9 cellular contexts compared by ENCODE assay signal in the genomic region with DNA sequence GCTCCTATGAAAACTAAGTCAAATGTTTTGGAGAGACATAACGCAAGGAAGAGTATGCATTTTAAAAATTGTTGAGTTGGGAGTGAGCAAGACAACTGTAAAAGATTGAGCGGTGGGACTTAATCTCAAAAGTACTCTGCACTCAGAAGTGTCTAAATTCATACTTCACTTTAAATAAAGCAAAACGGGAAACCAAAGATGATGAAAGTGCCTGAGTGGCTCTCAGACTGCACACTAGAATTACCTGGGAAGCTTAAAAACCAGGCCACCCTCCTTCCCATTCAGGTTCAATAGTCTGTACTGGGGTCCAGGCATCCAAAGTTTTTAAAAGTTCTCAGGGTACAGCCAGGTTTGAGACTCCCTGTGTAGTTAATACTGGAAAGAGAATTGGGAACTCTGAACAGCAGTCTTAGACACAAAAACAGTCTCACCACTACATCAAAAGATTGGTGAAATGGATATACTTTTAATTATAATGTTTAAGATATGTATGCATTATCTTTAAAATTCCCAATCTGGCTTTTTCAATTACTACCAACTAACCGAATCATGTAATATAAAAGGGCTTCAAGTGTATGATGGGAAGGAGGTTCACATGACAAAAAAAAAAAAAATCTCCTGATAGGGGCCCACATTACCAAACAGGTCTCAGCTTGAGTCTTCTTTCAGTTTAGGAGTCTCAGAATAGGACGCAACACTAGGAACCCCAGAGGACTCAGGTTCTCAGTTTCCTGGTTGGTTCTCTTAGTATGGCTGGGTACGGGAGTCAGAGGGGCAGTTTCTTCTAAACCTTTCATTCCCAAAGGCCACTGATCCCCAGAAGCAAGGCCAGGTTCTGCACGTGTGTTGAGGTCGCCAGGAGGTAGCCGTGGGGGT. TPM values are rescaled to one million over a fixed set of nuclear protein-coding genes. Genes with fewer than 3 reads are reported as not detected.
DNase-seq lines count a peak whose midpoint lies in the region; ATAC-seq, FAIRE-seq and TF ChIP-seq lines count a peak whose summit lies in the region.
"Had no signal": no experiment of that assay in that cellular context is flagged by ENCODE, and none has a peak within 500 bp of the region (broad histone marks: within the 10 kb centered on the region; RNA-seq: fewer than 3 reads in every experiment).

No MANE protein-coding gene starts in this region.

- TF ChIP-seq CTCF in GM12878 (IDR thresholded peaks at IDR 0.05 in 2 of 3, conservative IDR thresholded peaks at IDR 0.05 in 1 of 3; ENCODE audit: control insufficient read depth in 2 of 3, extremely low read depth in 1 of 3, insufficient read depth in 1 of 3, low read depth in 3 of 3, low read length in 3 of 3) (no peak), kidney epithelial cell (IDR thresholded peaks at IDR 0.05; ENCODE audit: insufficient read depth, low read length, poor library complexity, severe bottlenecking) (no peak)

- peak; percentile 47 for ATAC-seq in GM12878

- WGBS in GM12878 (ENCODE audit: insufficient coverage, insufficient replicate concordance, low lambda C conversion rate, missing lambda C conversion rate) = 21% methylated on average over 9 of the region's 9 CpGs

- H4K20me1 ChIP-seq in GM12878 (ENCODE audit: control insufficient read depth, insufficient read depth) = no peaks in the 10 kb centered on the region

- H3K36me3 ChIP-seq in GM12878 (ENCODE audit: control insufficient read depth in 2 of 2, insufficient read depth in 2 of 2, low read length in 1 of 2) (peaks cover 0 to 3% of the 10 kb centered on the region in 2 experiments; a peak in 1 of 4 replicates), kidney epithelial cell (ENCODE audit: control insufficient read depth, insufficient read depth, low read length) (no peaks in the 10 kb centered on the region), subcutaneous abdominal adipose tissue (ENCODE audit: control insufficient read depth in 5 of 5, insufficient read depth in 5 of 5, low read length in 5 of 5) (peaks cover 0 to 3% (median 0%) of the 10 kb centered on the region in 5 donors)

- H3K79me2 ChIP-seq in GM12878 (ENCODE audit: control insufficient read depth, insufficient read depth, low read length) = peaks cover 26% of the 10 kb centered on the region

- RAD21 ChIA-PET in GM12878 (lab: Charles Lee; ENCODE audit: unreplicated experiment) = interaction anchor here (0.6 to 3.7 kb wide), 4 partner anchors 16 to 234 kb away, joined by 3 to 26 read pairs (median 12); a partner anchor contains a TSS

- H3K4me1 ChIP-seq in GM12878 (ENCODE audit: control insufficient read depth, insufficient read depth, low read length) (peaks cover 6% of the 10 kb centered on the region; the same call in 1 of the 2 replicates), subcutaneous abdominal adipose tissue (ENCODE audit: control insufficient read depth in 5 of 5, insufficient read depth in 5 of 5, low read length in 5 of 5) (peaks cover 2 to 33% (median 29%) of the 10 kb centered on the region in 5 donors)

- peak overlapping the region; percentile 82; the same call in 1 of the 2 replicates for H2AFZ ChIP-seq in GM12878 (ENCODE audit: control insufficient read depth, low read depth, low read length)

- TF ChIP-seq POLR2A in GM12878 (IDR thresholded peaks at IDR 0.05; ENCODE audit: low read depth, low read length) = no peak; the same call in 1 of the 2 replicates

- H3K9me3 ChIP-seq in GM12878 (replicated peaks; ENCODE audit: control insufficient read depth, insufficient read depth, low read length) (no peaks in the 10 kb centered on the region), subcutaneous abdominal adipose tissue (ENCODE audit: control insufficient read depth in 5 of 5, low read length in 5 of 5) (no peaks in the 10 kb centered on the region)

- H3K4me3 ChIP-seq in GM12878 (peak overlapping the region; percentile 84), kidney epithelial cell (ENCODE audit: low read depth, low read length) (peak overlapping the region; percentile 63), subcutaneous abdominal adipose tissue (ENCODE audit: low read depth in 1 of 5, low read length in 5 of 5) (peak overlapping the region; percentile 80 to 94 (median 88))

- CTCF ChIA-PET in GM12878 (lab: Yijun Ruan, JAX) = interaction anchor here (3.5 to 3.8 kb wide), 3 partner anchors 11 to 37 kb away, joined by 16 to 36 read pairs (median 20); a partner anchor contains a TSS

- BruUV-seq in GM12878 (replicated peaks; lab: Mats Ljungman, UMichigan) = TSS peak; percentile 71

- DNase-seq in ELR (ENCODE audit: low read depth) (peak; percentile 35), Kasumi-1 (lab: John Stamatoyannopoulos, UW) (peak; percentile 13 to 36), GM12878 (ENCODE audit: low read depth, low spot score) (no peak), kidney epithelial cell (ENCODE audit: low read depth) (no peak), RPMI8226 (no peak), NCI-H345 treated with DMSO at 0.1 percent for 48 hours (lab: John Stamatoyannopoulos, UW; ENCODE audit: unreplicated experiment) (no peak), activated gamma-delta T cell (lab: John Stamatoyannopoulos, UW) (no peak)

- in situ Hi-C loops in GM12878 (cut with MboI) = no loop called here

- no peak for TF ChIP-seq RAD21 in GM12878 (IDR thresholded peaks at IDR 0.05; ENCODE audit: insufficient read depth, low read depth, low read length)

- H3K27ac ChIP-seq in GM12878 (ENCODE audit: control insufficient read depth, insufficient read depth) (peak overlapping the region; percentile 84), subcutaneous abdominal adipose tissue (ENCODE audit: low read depth, low read length) (peak overlapping the region; percentile 87)

- intact Hi-C loops in GM12878 (cut with micrococcal nuclease; ENCODE audit: unreplicated experiment) = no loop called here

- peak overlapping the region; percentile 85 for H3K4me2 ChIP-seq in GM12878 (ENCODE audit: control insufficient read depth, insufficient read depth)

- SMC1A ChIA-PET in GM12878 (lab: Charles Lee; ENCODE audit: uncharacterized antibody, unreplicated experiment) = interaction anchor here (1.5 kb wide), 1 partner anchor 95 kb away, joined by 4 read pairs; no protein-coding TSS in a partner anchor

- no peak for FAIRE-seq in GM12878 (lab: Jason Lieb, UNC)

- POLR2A ChIA-PET in GM12878 (lab: Charles Lee) = interaction anchor here (1.4 to 4.6 kb wide), 4 partner anchors 17 to 37 kb away, joined by 3 to 40 read pairs (median 19); a partner anchor contains a TSS

- H3K9ac ChIP-seq in GM12878 (ENCODE audit: control insufficient read depth, insufficient read depth, low read length) (peak overlapping the region; percentile 68), subcutaneous abdominal adipose tissue (ENCODE audit: low read length in 5 of 5) (peak overlapping the region; percentile 68 to 95 (median 91))

- no peaks in the 10 kb centered on the region; a peak in 1 of 4 replicates for H3K27me3 ChIP-seq in GM12878 (replicated peaks in 1 of 2; ENCODE audit: control insufficient read depth in 2 of 2, insufficient read depth in 2 of 2, low read length in 1 of 2)
- H3K27me3 ChIP-seq in kidney epithelial cell (ENCODE audit: control insufficient read depth, insufficient read depth, low read length) = no peaks in the 10 kb centered on the region
- no peaks in the 10 kb centered on the region for H3K27me3 ChIP-seq in subcutaneous abdominal adipose tissue (ENCODE audit: control insufficient read depth in 5 of 5, insufficient read depth in 4 of 5, low read length in 5 of 5)

- no peak for TF ChIP-seq EP300 in GM12878 (IDR thresholded peaks at IDR 0.05; ENCODE audit: borderline replicate concordance in 1 of 2, control insufficient read depth in 1 of 2, low read depth in 2 of 2, low read length in 2 of 2)

RNA-seq across cellular contexts. Expression of a gene that starts 1.0 kb away (rescaled TPM):
- 13.1 and 14.2 TPM in 2 replicates for total RNA-seq in GM12878 (2013; cell fraction: nucleolus; rRNA removed)
- total RNA-seq in GM12878 (2014; rRNA removed) (14.3 and 14.7 TPM in 2 replicates), GM12878 (2014; rRNA removed; fragmentation: Illumina TruSeq; extraction: Trizol) (12.7 and 13.0 TPM in 2 replicates), GM12878 (2021) (15.2 and 15.3 TPM in 2 replicates), kidney epithelial cell (11.9 and 24.3 TPM in 2 replicates)
- 1.9 TPM for polyA plus RNA-seq in GM12878 (2011; ENCODE audit: low read depth)
- polyA plus RNA-seq in GM12878 (2011; rRNA removed) (9.6 and 11.0 TPM in 2 replicates), GM12878 (2014; fragmentation: Illumina TruSeq; extraction: Trizol) (17.8 and 19.3 TPM in 2 replicates), GM12878 (2014; fragmentation: Nextera tagmentation; extraction: Ambion mirVana) (1 to 10 TPM; 2.6 to 3.6 TPM), GM12878 (2014; rRNA removed) (11.2 and 12.9 TPM in 2 replicates), GM12878 (2016; fragmentation: Nextera tagmentation; extraction: Ambion mirVana) (10 to 100 TPM; 13.3 to 16.2 TPM)
- 11.3 and 14.2 TPM in 2 replicates for polyA plus RNA-seq in GM12878 (2011; cell fraction: cytosol; rRNA removed)
- polyA plus RNA-seq in GM12878 (2011; cell fraction: nucleus; rRNA removed) = 5.9 and 7.2 TPM in 2 replicates
- polyA plus RNA-seq in GM12878 (2012) = 5.7 and 10.2 TPM in 2 replicates
- polyA minus RNA-seq in GM12878 (2011; rRNA and poly(A)+ RNA removed) = 18.8 and 19.3 TPM in 2 replicates
- 3.2 and 5.4 TPM in 2 replicates for polyA minus RNA-seq in GM12878 (2011; cell fraction: cytosol; rRNA and poly(A)+ RNA removed)
- 6.5 and 8.0 TPM in 2 replicates for polyA minus RNA-seq in GM12878 (2011; cell fraction: nucleus; rRNA and poly(A)+ RNA removed)

RNA-seq across cellular contexts. Expression of a gene that starts 17.8 kb away (rescaled TPM):
- total RNA-seq in GM12878 (2013; cell fraction: nucleolus; rRNA removed) = 79.3 and 88.0 TPM in 2 replicates
- total RNA-seq in GM12878 (2014; rRNA removed) (6.3 and 6.6 TPM in 2 replicates), GM12878 (2014; rRNA removed; fragmentation: Illumina TruSeq; extraction: Trizol) (7.6 and 9.7 TPM in 2 replicates), GM12878 (2021) (8.6 and 11.7 TPM in 2 replicates), kidney epithelial cell (2.5 and 2.9 TPM in 2 replicates)
- 11.1 TPM for polyA plus RNA-seq in GM12878 (2011; ENCODE audit: low read depth)
- polyA plus RNA-seq in GM12878 (2011; rRNA removed) (26.4 and 32.7 TPM in 2 replicates), GM12878 (2014; fragmentation: Illumina TruSeq; extraction: Trizol) (13.7 and 18.7 TPM in 2 replicates), GM12878 (2014; fragmentation: Nextera tagmentation; extraction: Ambion mirVana) (1 to 10 TPM; 4.7 to 4.8 TPM), GM12878 (2014; rRNA removed) (9.3 and 13.7 TPM in 2 replicates), GM12878 (2016; fragmentation: Nextera tagmentation; extraction: Ambion mirVana) (1 to 10 TPM; 4.6 to 6.1 TPM)
- 20.7 and 26.7 TPM in 2 replicates for polyA plus RNA-seq in GM12878 (2011; cell fraction: cytosol; rRNA removed)
- 72.6 and 113 TPM in 2 replicates for polyA plus RNA-seq in GM12878 (2011; cell fraction: nucleus; rRNA removed)
- polyA plus RNA-seq in GM12878 (2012) = 10.9 and 17.0 TPM in 2 replicates
- polyA minus RNA-seq in GM12878 (2011; rRNA and poly(A)+ RNA removed) = 19.9 and 26.3 TPM in 2 replicates
- polyA minus RNA-seq in GM12878 (2011; cell fraction: cytosol; rRNA and poly(A)+ RNA removed) = 4.0 and 5.3 TPM in 2 replicates
- polyA minus RNA-seq in GM12878 (2011; cell fraction: nucleus; rRNA and poly(A)+ RNA removed) = 25.1 and 34.8 TPM in 2 replicates

RNA-seq across cellular contexts. Expression of a gene that starts 21.7 kb away (rescaled TPM):
- total RNA-seq in GM12878 (2013; cell fraction: nucleolus; rRNA removed) = 24.1 and 28.4 TPM in 2 replicates
- total RNA-seq in GM12878 (2014; rRNA removed) (5.8 and 6.3 TPM in 2 replicates), GM12878 (2014; rRNA removed; fragmentation: Illumina TruSeq; extraction: Trizol) (7.9 and 8.3 TPM in 2 replicates), GM12878 (2021) (9.7 and 12.5 TPM in 2 replicates), kidney epithelial cell (16.2 and 21.3 TPM in 2 replicates)
- 8.3 TPM for polyA plus RNA-seq in GM12878 (2011; ENCODE audit: low read depth)
- polyA plus RNA-seq in GM12878 (2011; rRNA removed) (14.7 and 15.4 TPM in 2 replicates), GM12878 (2014; fragmentation: Illumina TruSeq; extraction: Trizol) (9.6 and 10.1 TPM in 2 replicates), GM12878 (2014; fragmentation: Nextera tagmentation; extraction: Ambion mirVana) (1 to 10 TPM; 1.4 to 3.1 TPM), GM12878 (2014; rRNA removed) (13.3 and 14.0 TPM in 2 replicates), GM12878 (2016; fragmentation: Nextera tagmentation; extraction: Ambion mirVana) (1 to 10 TPM; 1.5 to 2.2 TPM)
- polyA plus RNA-seq in GM12878 (2011; cell fraction: cytosol; rRNA removed) = 12.1 and 14.0 TPM in 2 replicates
- polyA plus RNA-seq in GM12878 (2011; cell fraction: nucleus; rRNA removed) = 21.4 and 22.2 TPM in 2 replicates
- 12.0 and 12.8 TPM in 2 replicates for polyA plus RNA-seq in GM12878 (2012)
- polyA minus RNA-seq in GM12878 (2011; rRNA and poly(A)+ RNA removed) = 10.7 and 14.0 TPM in 2 replicates
- 2.9 and 4.1 TPM in 2 replicates for polyA minus RNA-seq in GM12878 (2011; cell fraction: cytosol; rRNA and poly(A)+ RNA removed)
- polyA minus RNA-seq in GM12878 (2011; cell fraction: nucleus; rRNA and poly(A)+ RNA removed) = 10.4 and 16.9 TPM in 2 replicates

RNA-seq across cellular contexts. Expression of a gene that starts 36.4 kb away (rescaled TPM):
- 79.0 and 80.6 TPM in 2 replicates for total RNA-seq in GM12878 (2013; cell fraction: nucleolus; rRNA removed)
- total RNA-seq in GM12878 (2014; rRNA removed) (83.4 and 90.6 TPM in 2 replicates), GM12878 (2014; rRNA removed; fragmentation: Illumina TruSeq; extraction: Trizol) (106 TPM in 2 replicates), GM12878 (2021) (189 and 206 TPM in 2 replicates), kidney epithelial cell (61.4 and 70.7 TPM in 2 replicates)
- polyA plus RNA-seq in GM12878 (2011; ENCODE audit: low read depth) = 67.7 TPM
- polyA plus RNA-seq in GM12878 (2011; rRNA removed) (222 and 248 TPM in 2 replicates), GM12878 (2014; fragmentation: Illumina TruSeq; extraction: Trizol) (206 and 231 TPM in 2 replicates), GM12878 (2014; fragmentation: Nextera tagmentation; extraction: Ambion mirVana) (10 to 100 TPM; 31.3 to 35.6 TPM), GM12878 (2014; rRNA removed) (149 and 158 TPM in 2 replicates), GM12878 (2016; fragmentation: Nextera tagmentation; extraction: Ambion mirVana) (10 to 100 TPM; 76.8 to 99.4 TPM)
- polyA plus RNA-seq in GM12878 (2011; cell fraction: cytosol; rRNA removed) = 198 and 220 TPM in 2 replicates
- 548 and 640 TPM in 2 replicates for polyA plus RNA-seq in GM12878 (2011; cell fraction: nucleus; rRNA removed)
- 119 and 126 TPM in 2 replicates for polyA plus RNA-seq in GM12878 (2012)
- polyA minus RNA-seq in GM12878 (2011; rRNA and poly(A)+ RNA removed) = 90.9 and 114 TPM in 2 replicates
- polyA minus RNA-seq in GM12878 (2011; cell fraction: cytosol; rRNA and poly(A)+ RNA removed) = 21.9 and 31.3 TPM in 2 replicates
- polyA minus RNA-seq in GM12878 (2011; cell fraction: nucleus; rRNA and poly(A)+ RNA removed) = 40.1 and 63.0 TPM in 2 replicates

RNA-seq across cellular contexts. Expression of a gene that starts 47.2 kb away (rescaled TPM):
- total RNA-seq in GM12878 (2013; cell fraction: nucleolus; rRNA removed) = not detected in 2 replicates
- not detected in 2 replicates for total RNA-seq in GM12878 (2014; rRNA removed)
- total RNA-seq in GM12878 (2014; rRNA removed; fragmentation: Illumina TruSeq; extraction: Trizol) = not detected in 2 replicates
- not detected in 2 replicates for total RNA-seq in GM12878 (2021)
- not detected for polyA plus RNA-seq in GM12878 (2011; ENCODE audit: low read depth)
- not detected in 2 replicates for polyA plus RNA-seq in GM12878 (2011; rRNA removed)
- polyA plus RNA-seq in GM12878 (2011; cell fraction: cytosol; rRNA removed) = not detected in 2 replicates
- polyA plus RNA-seq in GM12878 (2011; cell fraction: nucleus; rRNA removed) = not detected in 2 replicates
- not detected in 2 replicates for polyA plus RNA-seq in GM12878 (2012)
- not detected in 2 replicates for polyA plus RNA-seq in GM12878 (2014; fragmentation: Illumina TruSeq; extraction: Trizol)
- not detected for polyA plus RNA-seq in GM12878 (2014; fragmentation: Nextera tagmentation; extraction: Ambion mirVana)
- polyA plus RNA-seq in GM12878 (2014; rRNA removed) = not detected in 2 replicates
- not detected for polyA plus RNA-seq in GM12878 (2016; fragmentation: Nextera tagmentation; extraction: Ambion mirVana)
- not detected in 2 replicates for polyA minus RNA-seq in GM12878 (2011; rRNA and poly(A)+ RNA removed)
- not detected in 2 replicates for polyA minus RNA-seq in GM12878 (2011; cell fraction: cytosol; rRNA and poly(A)+ RNA removed)
- not detected in 2 replicates for polyA minus RNA-seq in GM12878 (2011; cell fraction: nucleus; rRNA and poly(A)+ RNA removed)
- not detected in 2 replicates for total RNA-seq in kidney epithelial cell
- total RNA-seq: T-helper 1 cell treated with Interleukin-12 subunit alpha and Interleukin-12 subunit beta and Interleukin-4 antibody, amounts not matched to agents 30 ng/mL and 1 ng/mL, for 36 hours had no signal

Comparison
In these comparisons a context has a peak if more than half of its experiments do, and no peak if none do; other contexts are left out.
1. DNase-seq: peak in ELR (single experiment) and Kasumi-1 (2 of 2); none in GM12878 (single experiment), kidney epithelial cell (single experiment), RPMI8226 (single experiment), NCI-H345 treated with DMSO at 0.1 percent for 48 hours (single experiment) and activated gamma-delta T cell (single experiment).
2. Peak in every context shown above with its lines, with median percentiles within 50 percentile points of each other: H3K4me3 ChIP-seq.